Comparison of ENCODE assay signal across 6 cellular contexts in the genomic region with DNA sequence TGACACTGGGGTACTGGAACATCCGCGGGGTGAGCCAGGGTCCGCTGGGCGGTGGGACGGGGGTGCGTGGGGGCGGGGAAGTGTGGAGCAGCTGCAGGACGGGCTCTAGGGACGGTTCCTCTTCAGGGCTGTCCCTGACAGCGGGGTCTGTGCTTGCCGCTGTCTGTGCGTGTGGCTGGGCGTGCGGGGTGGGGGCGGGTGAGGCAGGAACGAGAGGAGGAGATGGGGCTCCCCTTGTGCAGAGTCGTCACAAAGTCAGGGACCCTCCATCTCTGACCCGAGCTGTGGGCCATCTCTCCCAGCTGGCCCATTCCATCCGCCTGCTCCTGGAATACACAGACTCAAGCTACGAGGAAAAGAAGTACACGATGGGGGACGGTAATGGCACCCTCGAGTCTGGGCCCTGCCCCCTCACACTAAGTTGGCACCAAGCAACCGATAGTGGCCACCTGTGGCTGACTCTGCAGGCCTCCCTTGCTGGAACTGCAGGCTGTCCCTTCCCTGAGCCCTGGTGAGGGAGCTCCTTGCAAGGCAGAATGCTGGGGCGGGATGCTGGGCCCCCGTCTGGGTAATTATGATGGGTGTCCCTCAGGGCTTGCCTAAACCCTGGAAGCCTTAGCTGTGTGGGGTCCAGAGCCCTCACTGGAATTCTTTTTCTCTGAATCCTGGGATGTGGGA.
A peak's percentile ranks its signal among the peaks of the same experiment; 100 is the strongest.
DNase-seq lines count a peak whose midpoint lies in the region; ATAC-seq and TF ChIP-seq lines count a peak whose summit lies in the region.

No MANE protein-coding gene starts in this region.

- H3K27me3 ChIP-seq in mucosa of stomach (ENCODE audit: control insufficient read depth, insufficient read depth, low read length): no peaks in the 10 kb centered on the region

- peak overlapping the region; percentile 3 for H3K9ac ChIP-seq in mucosa of stomach (ENCODE audit: low read length)

- ATAC-seq in activated naive CD8-positive, alpha-beta T cell treated with anti-CD3 and anti-CD28 coated beads, Interleukin-2, amount 50 U/mL, for 24 hours: no peak
- ATAC-seq in GM18502 (IDR thresholded peaks at IDR 0.05; ENCODE audit: poor library complexity, unreplicated experiment): no peak

- no peaks in the 10 kb centered on the region for H3K27me3 Mint-ChIP-seq in activated naive CD8-positive, alpha-beta T cell treated with anti-CD3 and anti-CD28 coated beads, Interleukin-2, amount 50 U/mL, for 24 hours

- POLR2A ChIA-PET in GM10248 (lab: Yijun Ruan, JAX): no interaction called here

- H3K9me3 ChIP-seq in mucosa of stomach (ENCODE audit: control insufficient read depth, low read length): no peaks in the 10 kb centered on the region

- no peaks in the 10 kb centered on the region for H3K36me3 Mint-ChIP-seq in activated naive CD8-positive, alpha-beta T cell treated with anti-CD3 and anti-CD28 coated beads, Interleukin-2, amount 50 U/mL, for 24 hours (ENCODE audit: low read depth)

- no peaks in the 10 kb centered on the region for H3K4me1 ChIP-seq in mucosa of stomach (ENCODE audit: control insufficient read depth, insufficient read depth, low read length)

- DNase-seq in GM10248 (ENCODE audit: extremely low spot score): peak; percentile 41
- no peak for DNase-seq in activated naive CD8-positive, alpha-beta T cell treated with anti-CD3 and anti-CD28 coated beads, Interleukin-2, amount 50 U/mL, for 24 hours
- DNase-seq in COLO668 (lab: John Stamatoyannopoulos, UW; ENCODE audit: unreplicated experiment): no peak
- DNase-seq in HCEC 1CT: no peak

- TF ChIP-seq CTCF in GM10248 (IDR thresholded peaks at IDR 0.05; ENCODE audit: control extremely low read depth, extremely low read depth, low read depth, missing control alignments): no peak

- H3K9me3 Mint-ChIP-seq in activated naive CD8-positive, alpha-beta T cell treated with anti-CD3 and anti-CD28 coated beads, Interleukin-2, amount 50 U/mL, for 24 hours: no peaks in the 10 kb centered on the region

- H3K27ac Mint-ChIP-seq in activated naive CD8-positive, alpha-beta T cell treated with anti-CD3 and anti-CD28 coated beads, Interleukin-2, amount 50 U/mL, for 24 hours: no peak overlapping the region

- H3K4me1 Mint-ChIP-seq in activated naive CD8-positive, alpha-beta T cell treated with anti-CD3 and anti-CD28 coated beads, Interleukin-2, amount 50 U/mL, for 24 hours: peaks cover 21% of the 10 kb centered on the region

- H3K4me3 Mint-ChIP-seq in activated naive CD8-positive, alpha-beta T cell treated with anti-CD3 and anti-CD28 coated beads, Interleukin-2, amount 50 U/mL, for 24 hours: peak overlapping the region; percentile 67

- CTCF ChIA-PET in GM10248 (lab: Yijun Ruan, JAX): interaction anchor here (0.9 to 3.7 kb wide), 4 partner anchors 19 to 317 kb away, joined by 3 to 18 read pairs (median 3); partner anchors contain the start of gene AHCYL1

- no peak overlapping the region for H3K4me3 ChIP-seq in mucosa of stomach (ENCODE audit: low read length)

- H3K36me3 ChIP-seq in mucosa of stomach (ENCODE audit: control insufficient read depth, insufficient read depth, low read length): no peaks in the 10 kb centered on the region
